In genomic region chr13:95641291-95641811, GRCh38 we compare ENCODE assay signal across 8 cellular contexts. TPM values are rescaled to one million over a fixed set of nuclear protein-coding genes. Genes with fewer than 3 reads are reported as not detected.
DNase-seq lines count a peak whose midpoint lies in the region; ATAC-seq and TF ChIP-seq lines count a peak whose summit lies in the region.

No MANE protein-coding gene starts in this region.

- peaks cover 4% of the 10 kb centered on the region for H3K4me1 ChIP-seq in psoas muscle

- H3K9me3 ChIP-seq in psoas muscle, result no peaks in the 10 kb centered on the region

- ATAC-seq in left ventricle myocardium superior (peak; percentile 11), psoas muscle (no peak), GM21423 (IDR thresholded peaks at IDR 0.05; ENCODE audit: unreplicated experiment) (no peak), HG02798 (IDR thresholded peaks at IDR 0.05; ENCODE audit: poor library complexity, unreplicated experiment) (no peak), HG02610 (IDR thresholded peaks at IDR 0.05; ENCODE audit: unreplicated experiment) (no peak), GM19023 (IDR thresholded peaks at IDR 0.05; ENCODE audit: unreplicated experiment) (no peak)

- intact Hi-C loops in left ventricle myocardium superior (cut with micrococcal nuclease) (no loop called here), psoas muscle (cut with DNase I) (no loop called here)

- no peaks in the 10 kb centered on the region for H3K36me3 ChIP-seq in psoas muscle (ENCODE audit: insufficient read depth in 1 of 2, low read depth in 1 of 2)

- H3K27ac ChIP-seq in VCaP, result peak overlapping the region; percentile 10; the same call in 1 of the 2 replicates
- H3K27ac ChIP-seq in psoas muscle, result no peak overlapping the region

- DNase-seq in Caki2 (ENCODE audit: low read depth), result peak; percentile 80
- peak; percentile 32 for DNase-seq in left ventricle myocardium superior
- peak in 1 of 2 donors; percentile 21 for DNase-seq in psoas muscle

- H3K4me3 ChIP-seq in psoas muscle, result peak overlapping the region; percentile 49

- in situ Hi-C loops in Caki2 (cut with HindIII; ENCODE audit: low pct_unique_long_range_greater_than_20kb, low sequenced_read_pairs), result no loop called here

- 32 to 48% (median 37%) methylated on average over 39 to 40 of the region's 40 CpGs for WGBS in psoas muscle, 3 donors

- TF ChIP-seq CTCF in VCaP (conservative IDR thresholded peaks at IDR 0.05) (no peak), psoas muscle (IDR thresholded peaks at IDR 0.05) (no peak)

- H3K27me3 ChIP-seq in psoas muscle (ENCODE audit: insufficient read depth in 3 of 3, low read length in 2 of 3), result peaks cover 0 to 44% (median 3%) of the 10 kb centered on the region in 3 donors

RNA-seq across cellular contexts. Expression of gene DZIP1, which starts 3.2 kb away (rescaled TPM):
- 12.0 and 13.0 TPM in 2 replicates for total RNA-seq in Caki2 (2014; rRNA removed; shearing (Covaris generic); ENCODE audit: low replicate concordance)
- total RNA-seq in left ventricle myocardium superior (4.0 TPM), psoas muscle (1 to 10 TPM; 1.8 to 2.9 (median 2.0) TPM)
- polyA plus RNA-seq in psoas muscle, result 1 to 10 TPM in 1 of 3 donors, under 1 TPM in 2; 0.70 to 1.1 (median 0.91) TPM

RNA-seq across cellular contexts. Expression of gene DNAJC3, which starts 35.6 kb away (rescaled TPM):
- total RNA-seq in Caki2 (2014; rRNA removed; shearing (Covaris generic); ENCODE audit: low replicate concordance), result 11.8 and 12.2 TPM in 2 replicates
- total RNA-seq in left ventricle myocardium superior, result 31.7 TPM
- 10 to 100 TPM; 11.5 to 19.6 (median 17.2) TPM for total RNA-seq in psoas muscle
- polyA plus RNA-seq in psoas muscle, result 10 to 100 TPM in 1 of 3 donors, 1 to 10 TPM in 2; 7.9 to 11.8 (median 8.9) TPM
